2 cellular contexts compared by ENCODE assay signal in the genomic region with DNA sequence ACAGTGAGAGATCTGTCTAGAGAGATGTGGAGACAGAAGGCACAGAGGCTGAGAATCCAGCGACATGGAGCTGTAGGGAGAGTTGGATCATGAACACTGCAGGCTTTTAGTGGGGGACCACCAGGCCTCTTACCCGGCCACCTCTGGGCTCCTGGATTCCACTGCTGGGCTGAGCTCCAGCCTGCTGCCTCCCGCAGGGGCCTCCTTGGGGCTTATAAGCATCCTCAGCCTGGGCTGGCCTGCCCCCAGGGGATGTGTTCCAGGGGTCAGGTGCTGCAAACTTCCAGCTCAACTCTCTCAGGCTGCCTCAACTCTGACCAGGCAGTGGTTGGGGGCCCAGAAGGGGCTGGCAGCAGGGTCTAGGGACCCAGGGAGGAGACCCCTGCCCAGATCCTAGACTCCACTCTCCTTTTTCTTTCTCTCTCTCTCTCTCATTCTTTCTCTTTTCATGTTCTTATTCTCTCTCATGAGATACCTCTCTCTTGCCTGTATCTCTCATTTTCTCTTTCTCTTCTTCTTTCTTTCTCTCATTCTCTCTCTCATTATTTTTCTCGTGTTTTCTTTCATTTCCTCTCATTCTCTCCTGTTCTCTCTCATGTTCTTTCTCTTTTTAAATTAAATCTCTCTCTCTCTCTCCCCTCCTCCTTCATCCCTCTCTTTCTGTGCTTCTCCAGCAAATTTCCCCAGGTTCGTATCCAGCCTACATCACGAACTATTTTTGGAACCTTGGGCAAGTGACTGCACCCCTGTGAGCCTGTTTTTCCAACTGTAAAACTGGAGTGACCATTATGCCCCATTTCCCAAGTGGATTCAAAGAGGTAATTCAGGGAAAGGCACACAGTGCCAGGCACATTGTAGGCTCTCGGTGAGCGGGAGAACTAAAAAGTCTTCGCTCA.
A peak's percentile ranks its signal among the peaks of the same experiment; 100 is the strongest.
TF ChIP-seq lines count a peak whose summit lies in the region.

A gene with protein sequence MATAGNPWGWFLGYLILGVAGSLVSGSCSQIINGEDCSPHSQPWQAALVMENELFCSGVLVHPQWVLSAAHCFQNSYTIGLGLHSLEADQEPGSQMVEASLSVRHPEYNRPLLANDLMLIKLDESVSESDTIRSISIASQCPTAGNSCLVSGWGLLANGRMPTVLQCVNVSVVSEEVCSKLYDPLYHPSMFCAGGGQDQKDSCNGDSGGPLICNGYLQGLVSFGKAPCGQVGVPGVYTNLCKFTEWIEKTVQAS (minus strand): TSS at position 190 of the 896 bp plus-strand sequence. CDS start 657 bp downstream, outside the sequence.

TF ChIP-seq in GM23338, 12 proteins besides CTCF, POLR2A, EP300 and RAD21:
- TF ChIP-seq CREB1 (CRISPR knock-in tag; IDR thresholded peaks at IDR 0.05; ENCODE audit: low read depth) (no peak), EZH2 (IDR thresholded peaks at IDR 0.05; ENCODE audit: low read depth, unreplicated experiment) (peak; percentile 50), ZNF114 (CRISPR knock-in tag; IDR thresholded peaks at IDR 0.05) (no peak), POLR2AphosphoS5 (IDR thresholded peaks at IDR 0.05; ENCODE audit: low read depth) (no peak)

TF ChIP-seq in IMR-90, 13 proteins besides CTCF, POLR2A, EP300 and RAD21:
- TF ChIP-seq CEBPB (IDR thresholded peaks at IDR 0.05; ENCODE audit: low read depth, low read length) (no peak), CHD1 (IDR thresholded peaks at IDR 0.05; ENCODE audit: low read depth, low read length) (no peak), FOS (IDR thresholded peaks at IDR 0.05; ENCODE audit: low read depth, low read length) (no peak), MAFK (IDR thresholded peaks at IDR 0.05; ENCODE audit: low read depth, low read length) (no peak), BHLHE40 (IDR thresholded peaks at IDR 0.05; ENCODE audit: low read depth, low read length) (no peak), MAZ (IDR thresholded peaks at IDR 0.05; ENCODE audit: borderline replicate concordance, low read depth, low read length) (no peak), NFE2L2 (IDR thresholded peaks at IDR 0.05; ENCODE audit: low read depth, low read length) (no peak), RCOR1 (IDR thresholded peaks at IDR 0.05; ENCODE audit: insufficient replicate concordance, low read length) (no peak), SMC3 (IDR thresholded peaks at IDR 0.05; ENCODE audit: low read depth, low read length) (no peak), MXI1 (IDR thresholded peaks at IDR 0.05; ENCODE audit: borderline replicate concordance, low read depth, low read length) (no peak), RFX5 (IDR thresholded peaks at IDR 0.05; ENCODE audit: low read depth, low read length) (no peak)
- TF ChIP-seq, protein P1, sequence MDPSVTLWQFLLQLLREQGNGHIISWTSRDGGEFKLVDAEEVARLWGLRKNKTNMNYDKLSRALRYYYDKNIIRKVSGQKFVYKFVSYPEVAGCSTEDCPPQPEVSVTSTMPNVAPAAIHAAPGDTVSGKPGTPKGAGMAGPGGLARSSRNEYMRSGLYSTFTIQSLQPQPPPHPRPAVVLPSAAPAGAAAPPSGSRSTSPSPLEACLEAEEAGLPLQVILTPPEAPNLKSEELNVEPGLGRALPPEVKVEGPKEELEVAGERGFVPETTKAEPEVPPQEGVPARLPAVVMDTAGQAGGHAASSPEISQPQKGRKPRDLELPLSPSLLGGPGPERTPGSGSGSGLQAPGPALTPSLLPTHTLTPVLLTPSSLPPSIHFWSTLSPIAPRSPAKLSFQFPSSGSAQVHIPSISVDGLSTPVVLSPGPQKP (IDR thresholded peaks at IDR 0.05; ENCODE audit: borderline replicate concordance, low read depth, low read length) = no peak
- TF ChIP-seq, protein P2, sequence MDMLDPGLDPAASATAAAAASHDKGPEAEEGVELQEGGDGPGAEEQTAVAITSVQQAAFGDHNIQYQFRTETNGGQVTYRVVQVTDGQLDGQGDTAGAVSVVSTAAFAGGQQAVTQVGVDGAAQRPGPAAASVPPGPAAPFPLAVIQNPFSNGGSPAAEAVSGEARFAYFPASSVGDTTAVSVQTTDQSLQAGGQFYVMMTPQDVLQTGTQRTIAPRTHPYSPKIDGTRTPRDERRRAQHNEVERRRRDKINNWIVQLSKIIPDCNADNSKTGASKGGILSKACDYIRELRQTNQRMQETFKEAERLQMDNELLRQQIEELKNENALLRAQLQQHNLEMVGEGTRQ (IDR thresholded peaks at IDR 0.05; ENCODE audit: low read depth, low read length) = no peak
